In the genomic region with DNA sequence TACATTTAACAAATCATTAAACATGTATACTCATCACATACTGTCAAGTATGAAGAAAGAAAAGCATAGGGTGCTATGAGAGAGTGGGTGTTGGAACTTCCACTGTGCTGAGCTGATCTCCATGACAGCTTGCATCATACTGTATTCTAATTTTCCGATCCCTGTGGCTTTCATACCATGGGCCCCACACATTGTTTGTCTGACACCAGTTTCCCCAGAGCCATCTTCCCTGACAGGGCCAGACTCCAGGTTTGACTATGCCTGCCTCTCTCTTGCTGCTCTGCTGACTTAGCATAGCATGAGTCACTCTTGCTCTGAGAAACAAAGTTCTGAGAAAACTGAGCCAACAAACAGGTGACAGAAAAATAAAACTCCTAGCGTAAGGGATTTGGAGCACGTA, we compare ENCODE assay signal across 10 cellular contexts. TPM values are rescaled to one million over a fixed set of nuclear protein-coding genes. Genes with fewer than 3 reads are reported as not detected.
DNase-seq lines count a peak whose midpoint lies in the region; ATAC-seq and TF ChIP-seq lines count a peak whose summit lies in the region.
"Had no signal": no experiment of that assay in that cellular context is flagged by ENCODE, and none has a peak within 500 bp of the region (broad histone marks: within the 10 kb centered on the region; RNA-seq: fewer than 3 reads in every experiment).

No MANE protein-coding gene starts in this region.

- peak overlapping the region; percentile 87 for H3K27ac Mint-ChIP-seq in activated CD4-positive, alpha-beta memory T cell treated with anti-CD3 and anti-CD28 coated beads for 36 hours
- H3K27ac Mint-ChIP-seq in osteocyte (ENCODE audit: unreplicated experiment) (no peak overlapping the region), T-helper 17 cell (no peak overlapping the region)

- no peak overlapping the region for H3K4me3 Mint-ChIP-seq in activated CD4-positive, alpha-beta memory T cell treated with anti-CD3 and anti-CD28 coated beads for 36 hours
- H3K4me3 Mint-ChIP-seq in osteocyte (ENCODE audit: unreplicated experiment) (no peak overlapping the region), T-helper 17 cell (no peak overlapping the region)

- H3K36me3 Mint-ChIP-seq in activated CD4-positive, alpha-beta memory T cell treated with anti-CD3 and anti-CD28 coated beads for 36 hours = peaks cover 3% of the 10 kb centered on the region
- H3K36me3 Mint-ChIP-seq in osteocyte (ENCODE audit: unreplicated experiment) = no peaks in the 10 kb centered on the region
- no peaks in the 10 kb centered on the region for H3K36me3 Mint-ChIP-seq in T-helper 17 cell (ENCODE audit: low read depth)

- TF ChIP-seq POLR2A in ovary (IDR thresholded peaks at IDR 0.05) = no peak

- H3K4me1 ChIP-seq in ovary (ENCODE audit: insufficient read depth) = no peaks in the 10 kb centered on the region
- H3K4me1 ChIP-seq: sigmoid colon had no signal

- intact Hi-C loops in activated CD4-positive, alpha-beta memory T cell treated with anti-CD3 and anti-CD28 coated beads for 36 hours (cut with micrococcal nuclease) = loop anchor here (1.0 to 10.0 kb wide), 15 partner anchors 22 to 648 kb away; a partner anchor contains a TSS
- intact Hi-C loops in ovary (cut with DNase I) = no loop called here

- no peak overlapping the region for H3K4me3 ChIP-seq in ovary
- H3K4me3 ChIP-seq: sigmoid colon had no signal

- H3K27me3 Mint-ChIP-seq in activated CD4-positive, alpha-beta memory T cell treated with anti-CD3 and anti-CD28 coated beads for 36 hours = peaks cover 3% of the 10 kb centered on the region
- H3K27me3 Mint-ChIP-seq in osteocyte (ENCODE audit: unreplicated experiment) (no peaks in the 10 kb centered on the region), T-helper 17 cell (peaks cover 7% of the 10 kb centered on the region)

- TF ChIP-seq EP300 in ovary (IDR thresholded peaks at IDR 0.05) = no peak

- H3K27me3 ChIP-seq in ovary = no peaks in the 10 kb centered on the region
- H3K27me3 ChIP-seq: sigmoid colon had no signal

- WGBS in ovary, 3 donors = 86 to 91% (median 90%) methylated on average over 3 of the region's 3 CpGs

- H3K9me3 ChIP-seq in ovary (no peaks in the 10 kb centered on the region), T-helper 17 cell (ENCODE audit: control insufficient read depth, low read length, poor library complexity, severe bottlenecking) (no peaks in the 10 kb centered on the region)
- H3K9me3 ChIP-seq: sigmoid colon had no signal

- CTCF ChIA-PET in activated CD4-positive, alpha-beta memory T cell treated with anti-CD3 and anti-CD28 coated beads for 36 hours (lab: Charles Lee) = interaction anchor here (0.7 to 2.6 kb wide), 4 partner anchors 42 to 109 kb away, joined by 3 to 6 read pairs (median 6); no protein-coding TSS in a partner anchor

- H3K4me1 Mint-ChIP-seq in activated CD4-positive, alpha-beta memory T cell treated with anti-CD3 and anti-CD28 coated beads for 36 hours (ENCODE audit: low read depth) = peaks cover 34% of the 10 kb centered on the region
- no peaks in the 10 kb centered on the region for H3K4me1 Mint-ChIP-seq in osteocyte (ENCODE audit: unreplicated experiment)
- peaks cover 7% of the 10 kb centered on the region for H3K4me1 Mint-ChIP-seq in T-helper 17 cell

- DNase-seq in activated CD4-positive, alpha-beta memory T cell treated with anti-CD3 and anti-CD28 coated beads for 36 hours = peak; percentile 90
- peak; percentile 28 to 57 (median 28) for DNase-seq in stimulated activated CD4-positive, alpha-beta T cell treated with anti-CD3 and anti-CD28 coated beads, Interleukin-1b, Interleukin-23, amount 100 ng/mL, for 24 hours (ENCODE audit: low read depth in 4 of 4, low spot score in 1 of 4)
- no peak for DNase-seq in ovary
- DNase-seq in osteocyte (ENCODE audit: extremely low spot score, unreplicated experiment) = no peak
- DNase-seq in T-helper 17 cell = no peak
- no peak for DNase-seq in DMS79 treated with DMSO at 0.1 percent for 48 hours (lab: John Stamatoyannopoulos, UW)
- DNase-seq: sigmoid colon had no signal

- H3K27ac ChIP-seq in ovary = no peak overlapping the region
- H3K27ac ChIP-seq: sigmoid colon had no signal

- H3K36me3 ChIP-seq in ovary = no peaks in the 10 kb centered on the region
- H3K36me3 ChIP-seq: sigmoid colon had no signal

- POLR2A ChIA-PET in activated CD4-positive, alpha-beta memory T cell treated with anti-CD3 and anti-CD28 coated beads for 36 hours (lab: Charles Lee) = interaction anchor here (0.8 to 1.7 kb wide), 6 partner anchors 43 to 153 kb away, joined by 3 to 9 read pairs (median 4); no protein-coding TSS in a partner anchor

- TF ChIP-seq CTCF in ovary (IDR thresholded peaks at IDR 0.05) (no peak), osteocyte (IDR thresholded peaks at IDR 0.05) (no peak)

- peaks cover 6% of the 10 kb centered on the region for H3K9me3 Mint-ChIP-seq in activated CD4-positive, alpha-beta memory T cell treated with anti-CD3 and anti-CD28 coated beads for 36 hours
- peaks cover 13% of the 10 kb centered on the region for H3K9me3 Mint-ChIP-seq in osteocyte (ENCODE audit: unreplicated experiment)

- peak; percentile 97 for ATAC-seq in GM19023 (IDR thresholded peaks at IDR 0.05; ENCODE audit: unreplicated experiment)
- peak; percentile 88 for ATAC-seq in HG02798 (IDR thresholded peaks at IDR 0.05; ENCODE audit: poor library complexity, unreplicated experiment)
- ATAC-seq in T-helper 17 cell = no peak
- ATAC-seq: Panc1 had no signal

RNA-seq across cellular contexts. Expression of a gene that starts 37.0 kb away (rescaled TPM):
- total RNA-seq in activated CD4-positive, alpha-beta memory T cell treated with anti-CD3 and anti-CD28 coated beads for 36 hours = under 1 TPM; 0.14 to 0.19 TPM
- 1 to 10 TPM in 1 of 7 donors, under 1 TPM in 6; 0.08 to 2.6 (median 0.13) TPM for total RNA-seq in ovary
- 1 to 10 TPM in 1 of 2 donors, under 1 TPM in 1; 0.67 to 1.5 TPM for polyA plus RNA-seq in ovary
- total RNA-seq in osteocyte = not detected in 2 replicates
- 1 to 10 TPM in 1 of 2 donors, under 1 TPM in 1; 0.10 to 1.3 TPM for total RNA-seq in T-helper 17 cell

Comparison
In these comparisons a context has a peak if more than half of its experiments do, and no peak if none do; other contexts are left out.
1. DNase-seq: peak in activated CD4-positive, alpha-beta memory T cell treated with anti-CD3 and anti-CD28 coated beads for 36 hours (single experiment) and stimulated activated CD4-positive, alpha-beta T cell treated with anti-CD3 and anti-CD28 coated beads, Interleukin-1b, Interleukin-23, amount 100 ng/mL, for 24 hours (4 of 4); none in ovary (0 of 5), osteocyte (single experiment), T-helper 17 cell (0 of 3) and DMS79 treated with DMSO at 0.1 percent for 48 hours (single experiment).